In the genomic region with DNA sequence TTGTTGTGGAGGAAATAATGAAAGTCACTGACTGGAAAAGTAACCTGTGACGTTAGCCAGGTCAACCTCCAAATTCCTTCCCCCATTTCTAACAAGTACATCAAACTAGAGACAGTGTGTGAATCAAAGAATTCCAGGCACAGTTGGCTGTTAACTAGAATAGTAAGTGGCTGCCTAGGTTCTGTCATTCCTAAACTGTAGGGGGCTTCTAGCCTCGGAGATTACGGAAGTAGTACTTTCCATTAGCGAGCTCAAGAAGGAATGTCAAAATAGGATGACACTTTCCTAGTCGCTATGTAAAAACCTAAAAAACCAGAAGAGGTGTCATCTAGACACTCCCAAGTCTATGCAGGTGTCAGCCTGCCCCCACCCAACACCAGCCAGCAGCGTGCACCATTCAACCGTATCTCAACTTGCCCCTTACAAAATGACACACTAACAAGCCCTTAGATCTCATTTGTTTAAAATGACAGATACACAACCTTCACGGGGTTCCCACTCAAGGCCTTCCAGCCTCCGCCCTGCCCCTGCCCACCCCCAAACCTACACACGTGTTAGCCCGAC, we compare ENCODE assay signal across 8 cellular contexts. TPM values are rescaled to one million over a fixed set of nuclear protein-coding genes. Genes with fewer than 3 reads are reported as not detected.
DNase-seq lines count a peak whose midpoint lies in the region; ATAC-seq and TF ChIP-seq lines count a peak whose summit lies in the region.

No MANE protein-coding gene starts in this region.

- peak; percentile 20 for ATAC-seq in GM21529 (IDR thresholded peaks at IDR 0.05; ENCODE audit: unreplicated experiment)
- ATAC-seq in upper lobe of left lung (ENCODE audit: low FRiP score in 2 of 2), result no peak
- ATAC-seq in HG02759 (IDR thresholded peaks at IDR 0.05; ENCODE audit: unreplicated experiment), result no peak
- ATAC-seq in left lobe of liver, result no peak

- no peak for TF ChIP-seq POLR2A in upper lobe of left lung (IDR thresholded peaks at IDR 0.05)

- H3K4me1 ChIP-seq in upper lobe of left lung, result peaks cover 17 to 40% (median 26%) of the 10 kb centered on the region in 4 donors

- no peak for TF ChIP-seq EP300 in upper lobe of left lung (IDR thresholded peaks at IDR 0.05)

- H3K4me3 ChIP-seq in upper lobe of left lung, result peak overlapping the region; percentile 65 to 95 (median 80)

- H3K36me3 ChIP-seq in upper lobe of left lung, result peaks cover 0 to 10% (median 0%) of the 10 kb centered on the region in 4 donors

- no peaks in the 10 kb centered on the region for H3K9me3 ChIP-seq in upper lobe of left lung

- peak overlapping the region; percentile 99 to 100 (median 100) for H3K27ac ChIP-seq in upper lobe of left lung

- no peaks in the 10 kb centered on the region for H3K27me3 ChIP-seq in upper lobe of left lung

- DNase-seq in DMS 273 (lab: John Stamatoyannopoulos, UW; ENCODE audit: unreplicated experiment) (peak; percentile 63), NOMO-1 treated with dmso at 0.1 percent for 144 hours (lab: John Stamatoyannopoulos, UW; ENCODE audit: unreplicated experiment) (peak; percentile 49), cerebellar cortex (ENCODE audit: low spot score) (peak; percentile 31), medulla oblongata (ENCODE audit: extremely low spot score) (peak; percentile 33), upper lobe of left lung (no peak), left lobe of liver (ENCODE audit: low spot score) (no peak)

- no peak for TF ChIP-seq CTCF in upper lobe of left lung (IDR thresholded peaks at IDR 0.05)

- WGBS in upper lobe of left lung, 2 donors, result 1% methylated on average over 11 of the region's 11 CpGs

RNA-seq across cellular contexts. Expression of a gene that starts 0.9 kb away (rescaled TPM):
- total RNA-seq in upper lobe of left lung (10 to 100 TPM; 22.8 to 92.2 (median 43.9) TPM), left lobe of liver (10.4 TPM)

Comparison
In these comparisons a context has a peak if more than half of its experiments do, and no peak if none do; other contexts are left out.
1. DNase-seq: peak in DMS 273 (single experiment), NOMO-1 treated with dmso at 0.1 percent for 144 hours (single experiment), cerebellar cortex (single experiment) and medulla oblongata (single experiment); none in upper lobe of left lung (0 of 2) and left lobe of liver (single experiment).